ENCODE assay signal across 27 cellular contexts in genomic region chr7:89103564-89103963, GRCh38.
"Had no signal": no experiment of that assay in that cellular context is flagged by ENCODE, and none has a peak within 500 bp of the region (broad histone marks: within the 10 kb centered on the region; RNA-seq: fewer than 3 reads in every experiment).

No MANE protein-coding gene starts in this region.

- H3K27ac ChIP-seq: ascending aorta, breast epithelium, cardiac muscle cell, colonic mucosa, epithelial cell of prostate, esophagus squamous epithelium, gastroesophageal sphincter, heart right ventricle had no signal

- H3K4me1 ChIP-seq: ascending aorta, breast epithelium, colonic mucosa, esophagus squamous epithelium, gastroesophageal sphincter, heart right ventricle had no signal

- ATAC-seq: activated naive CD4-positive, alpha-beta T cell treated with anti-CD3 and anti-CD28 coated beads, Interleukin-2, amount 50 U/mL, for 72 hours; activated T-cell treated with anti-CD3 and anti-CD28 coated beads, Interleukin-2, amount 50 U/mL, for 72 hours; gastroesophageal sphincter; heart right ventricle had no signal

- H3K4me3 ChIP-seq: ascending aorta, breast epithelium, cardiac muscle cell, colonic mucosa, esophagus squamous epithelium, gastroesophageal sphincter, heart right ventricle had no signal

- H3K27me3 ChIP-seq: ascending aorta, breast epithelium, cardiac muscle cell, colonic mucosa, esophagus squamous epithelium, gastroesophageal sphincter, heart right ventricle had no signal

- DNase-seq: activated CD4-positive, alpha-beta memory T cell treated with anti-CD3 and anti-CD28 coated beads, Interleukin-2, amount 10 ng/mL, durations not matched to agents 7 days and 5 days; activated CD4-positive, alpha-beta T cell treated with anti-CD3 and anti-CD28 coated beads for 1 hour; activated CD4-positive, alpha-beta T cell treated with anti-CD3 and anti-CD28 coated beads for 4 hours; activated CD4-positive, alpha-beta T cell treated with anti-CD3 and anti-CD28 coated beads, Interleukin-2, amount 10 ng/mL, durations not matched to agents 7 days and 5 days; activated CD4-positive, alpha-beta T cell treated with anti-CD3 and anti-CD28 coated beads, Interleukin-2, amount 50 U/mL, for 4 hours; activated CD8-positive, alpha-beta memory T cell treated with anti-CD3 and anti-CD28 coated beads, Interleukin-2, amount 50 U/mL, for 48 hours; activated gamma-delta T cell; activated naive CD4-positive, alpha-beta T cell; activated naive CD4-positive, alpha-beta T cell treated with anti-CD3 and anti-CD28 coated beads, Interleukin-2, amount 10 ng/mL, durations not matched to agents 7 days and 5 days; activated naive CD8-positive, alpha-beta T cell treated with anti-CD3 and anti-CD28 coated beads, Interleukin-2, amount 10 ng/mL, durations not matched to agents 7 days and 5 days; activated T-cell treated with anti-CD3 and anti-CD28 coated beads for 4 hours; activated T-cell treated with anti-CD3 and anti-CD28 coated beads, Interleukin-2, amount 50 U/mL, for 24 hours; activated T-cell treated with anti-CD3 and anti-CD28 coated beads, Interleukin-2, amount 50 U/mL, for 72 hours; central memory CD4-positive, alpha-beta T cell; cerebellar nuclear complex; colonic mucosa; effector CD8-positive, alpha-beta T cell; esophagus squamous epithelium; foreskin melanocyte; heart right ventricle; T-helper 2 cell had no signal

- H3K36me3 ChIP-seq: ascending aorta, breast epithelium, cardiac muscle cell, colonic mucosa, esophagus squamous epithelium, gastroesophageal sphincter, heart right ventricle had no signal

- H3K9me3 ChIP-seq: ascending aorta, breast epithelium, colonic mucosa, esophagus squamous epithelium, gastroesophageal sphincter had no signal
